Comparison of ENCODE assay signal across 1 cellular context in the genomic region with DNA sequence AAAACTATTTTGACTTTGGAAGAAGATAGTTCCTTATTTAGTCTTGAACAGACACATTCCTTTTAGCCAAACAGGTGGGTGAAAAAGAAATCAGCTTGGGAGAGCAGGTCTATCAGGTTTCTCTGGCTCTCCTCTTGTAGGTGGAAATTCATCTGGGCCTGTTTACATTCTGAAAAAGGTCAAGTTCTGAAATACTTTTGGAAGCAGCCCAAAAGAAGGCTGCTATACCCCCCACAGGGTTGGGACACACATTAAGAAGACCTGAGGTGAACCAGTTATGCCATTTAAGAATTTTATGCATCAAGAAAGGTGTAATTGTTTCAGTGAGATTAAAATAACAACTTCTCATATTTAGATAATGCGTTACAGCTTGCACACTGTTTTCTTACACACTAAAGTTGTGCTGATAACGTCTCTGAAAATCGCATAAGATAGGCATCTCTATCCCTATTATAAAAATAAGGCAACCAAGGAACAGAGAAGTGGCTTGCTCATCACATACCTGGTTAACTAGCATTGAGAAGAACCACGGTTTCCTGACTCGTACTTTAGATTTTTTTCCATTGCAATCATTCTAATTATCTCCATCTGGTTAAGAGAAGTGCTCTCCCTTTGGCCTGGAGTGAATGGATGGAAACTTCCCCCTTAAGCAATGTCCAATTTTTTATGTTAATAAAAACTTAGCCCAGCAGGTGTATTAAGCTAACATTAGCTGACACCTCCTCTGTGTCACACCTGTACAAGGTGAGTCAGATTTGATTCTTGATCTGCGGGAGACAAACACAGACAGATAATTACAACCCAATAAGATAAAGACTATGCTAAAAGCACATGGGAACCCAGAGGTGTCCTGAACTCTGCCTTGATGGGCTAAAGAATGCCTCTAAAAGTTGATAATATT.
TF ChIP-seq lines count a peak whose summit lies in the region.

No MANE protein-coding gene starts in this region.

TF ChIP-seq in HepG2, 621 proteins besides CTCF, POLR2A, EP300 and RAD21 (continued from another document):
- TF ChIP-seq, protein P1, sequence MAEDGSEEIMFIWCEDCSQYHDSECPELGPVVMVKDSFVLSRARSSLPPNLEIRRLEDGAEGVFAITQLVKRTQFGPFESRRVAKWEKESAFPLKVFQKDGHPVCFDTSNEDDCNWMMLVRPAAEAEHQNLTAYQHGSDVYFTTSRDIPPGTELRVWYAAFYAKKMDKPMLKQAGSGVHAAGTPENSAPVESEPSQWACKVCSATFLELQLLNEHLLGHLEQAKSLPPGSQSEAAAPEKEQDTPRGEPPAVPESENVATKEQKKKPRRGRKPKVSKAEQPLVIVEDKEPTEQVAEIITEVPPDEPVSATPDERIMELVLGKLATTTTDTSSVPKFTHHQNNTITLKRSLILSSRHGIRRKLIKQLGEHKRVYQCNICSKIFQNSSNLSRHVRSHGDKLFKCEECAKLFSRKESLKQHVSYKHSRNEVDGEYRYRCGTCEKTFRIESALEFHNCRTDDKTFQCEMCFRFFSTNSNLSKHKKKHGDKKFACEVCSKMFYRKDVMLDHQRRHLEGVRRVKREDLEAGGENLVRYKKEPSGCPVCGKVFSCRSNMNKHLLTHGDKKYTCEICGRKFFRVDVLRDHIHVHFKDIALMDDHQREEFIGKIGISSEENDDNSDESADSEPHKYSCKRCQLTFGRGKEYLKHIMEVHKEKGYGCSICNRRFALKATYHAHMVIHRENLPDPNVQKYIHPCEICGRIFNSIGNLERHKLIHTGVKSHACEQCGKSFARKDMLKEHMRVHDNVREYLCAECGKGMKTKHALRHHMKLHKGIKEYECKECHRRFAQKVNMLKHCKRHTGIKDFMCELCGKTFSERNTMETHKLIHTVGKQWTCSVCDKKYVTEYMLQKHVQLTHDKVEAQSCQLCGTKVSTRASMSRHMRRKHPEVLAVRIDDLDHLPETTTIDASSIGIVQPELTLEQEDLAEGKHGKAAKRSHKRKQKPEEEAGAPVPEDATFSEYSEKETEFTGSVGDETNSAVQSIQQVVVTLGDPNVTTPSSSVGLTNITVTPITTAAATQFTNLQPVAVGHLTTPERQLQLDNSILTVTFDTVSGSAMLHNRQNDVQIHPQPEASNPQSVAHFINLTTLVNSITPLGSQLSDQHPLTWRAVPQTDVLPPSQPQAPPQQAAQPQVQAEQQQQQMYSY (CRISPR knock-in tag; IDR thresholded peaks at IDR 0.05): no peak
- TF ChIP-seq, protein P2, sequence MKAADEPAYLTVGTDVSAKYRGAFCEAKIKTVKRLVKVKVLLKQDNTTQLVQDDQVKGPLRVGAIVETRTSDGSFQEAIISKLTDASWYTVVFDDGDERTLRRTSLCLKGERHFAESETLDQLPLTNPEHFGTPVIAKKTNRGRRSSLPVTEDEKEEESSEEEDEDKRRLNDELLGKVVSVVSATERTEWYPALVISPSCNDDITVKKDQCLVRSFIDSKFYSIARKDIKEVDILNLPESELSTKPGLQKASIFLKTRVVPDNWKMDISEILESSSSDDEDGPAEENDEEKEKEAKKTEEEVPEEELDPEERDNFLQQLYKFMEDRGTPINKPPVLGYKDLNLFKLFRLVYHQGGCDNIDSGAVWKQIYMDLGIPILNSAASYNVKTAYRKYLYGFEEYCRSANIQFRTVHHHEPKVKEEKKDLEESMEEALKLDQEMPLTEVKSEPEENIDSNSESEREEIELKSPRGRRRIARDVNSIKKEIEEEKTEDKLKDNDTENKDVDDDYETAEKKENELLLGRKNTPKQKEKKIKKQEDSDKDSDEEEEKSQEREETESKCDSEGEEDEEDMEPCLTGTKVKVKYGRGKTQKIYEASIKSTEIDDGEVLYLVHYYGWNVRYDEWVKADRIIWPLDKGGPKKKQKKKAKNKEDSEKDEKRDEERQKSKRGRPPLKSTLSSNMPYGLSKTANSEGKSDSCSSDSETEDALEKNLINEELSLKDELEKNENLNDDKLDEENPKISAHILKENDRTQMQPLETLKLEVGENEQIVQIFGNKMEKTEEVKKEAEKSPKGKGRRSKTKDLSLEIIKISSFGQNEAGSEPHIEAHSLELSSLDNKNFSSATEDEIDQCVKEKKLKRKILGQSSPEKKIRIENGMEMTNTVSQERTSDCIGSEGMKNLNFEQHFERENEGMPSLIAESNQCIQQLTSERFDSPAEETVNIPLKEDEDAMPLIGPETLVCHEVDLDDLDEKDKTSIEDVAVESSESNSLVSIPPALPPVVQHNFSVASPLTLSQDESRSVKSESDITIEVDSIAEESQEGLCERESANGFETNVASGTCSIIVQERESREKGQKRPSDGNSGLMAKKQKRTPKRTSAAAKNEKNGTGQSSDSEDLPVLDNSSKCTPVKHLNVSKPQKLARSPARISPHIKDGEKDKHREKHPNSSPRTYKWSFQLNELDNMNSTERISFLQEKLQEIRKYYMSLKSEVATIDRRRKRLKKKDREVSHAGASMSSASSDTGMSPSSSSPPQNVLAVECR (CRISPR knock-in tag; IDR thresholded peaks at IDR 0.05; ENCODE audit: borderline replicate concordance): no peak
- TF ChIP-seq ZNF468 (CRISPR knock-in tag; IDR thresholded peaks at IDR 0.05) (no peak), ZNF660 (CRISPR knock-in tag; IDR thresholded peaks at IDR 0.05; ENCODE audit: borderline replicate concordance, low read depth) (no peak), ZNF619 (CRISPR knock-in tag; IDR thresholded peaks at IDR 0.05) (no peak), RELA (CRISPR knock-in tag; IDR thresholded peaks at IDR 0.05) (no peak), KLF11 (CRISPR knock-in tag; IDR thresholded peaks at IDR 0.05) (no peak), NR2F6 (IDR thresholded peaks at IDR 0.05) (no peak), NR2F6 (CRISPR knock-in tag; IDR thresholded peaks at IDR 0.05) (no peak), ZBTB42 (CRISPR knock-in tag; IDR thresholded peaks at IDR 0.05) (no peak)
- TF ChIP-seq, protein P3, sequence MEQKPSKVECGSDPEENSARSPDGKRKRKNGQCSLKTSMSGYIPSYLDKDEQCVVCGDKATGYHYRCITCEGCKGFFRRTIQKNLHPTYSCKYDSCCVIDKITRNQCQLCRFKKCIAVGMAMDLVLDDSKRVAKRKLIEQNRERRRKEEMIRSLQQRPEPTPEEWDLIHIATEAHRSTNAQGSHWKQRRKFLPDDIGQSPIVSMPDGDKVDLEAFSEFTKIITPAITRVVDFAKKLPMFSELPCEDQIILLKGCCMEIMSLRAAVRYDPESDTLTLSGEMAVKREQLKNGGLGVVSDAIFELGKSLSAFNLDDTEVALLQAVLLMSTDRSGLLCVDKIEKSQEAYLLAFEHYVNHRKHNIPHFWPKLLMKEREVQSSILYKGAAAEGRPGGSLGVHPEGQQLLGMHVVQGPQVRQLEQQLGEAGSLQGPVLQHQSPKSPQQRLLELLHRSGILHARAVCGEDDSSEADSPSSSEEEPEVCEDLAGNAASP (CRISPR knock-in tag; IDR thresholded peaks at IDR 0.05; ENCODE audit: borderline replicate concordance): no peak
TF ChIP-seq in HepG2: peak in this region for 0.
